Comparison of ENCODE assay signal across 26 cellular contexts in genomic region chr12:126752021-126752420, GRCh38.
A peak's percentile ranks its signal among the peaks of the same experiment; 100 is the strongest.
DNase-seq lines count a peak whose midpoint lies in the region; ATAC-seq, FAIRE-seq and TF ChIP-seq lines count a peak whose summit lies in the region.
"Had no signal": no experiment of that assay in that cellular context is flagged by ENCODE, and none has a peak within 500 bp of the region (broad histone marks: within the 10 kb centered on the region; RNA-seq: fewer than 3 reads in every experiment).

No MANE protein-coding gene starts in this region.

- intact Hi-C loops in sciatic nerve (cut with DNase I), result no loop called here

- peaks cover 4% of the 10 kb centered on the region for H3K9me3 Mint-ChIP-seq in astrocyte (ENCODE audit: unreplicated experiment)
- H3K9me3 Mint-ChIP-seq: CD4-positive, alpha-beta T cell had no signal

- H3K4me1 ChIP-seq in astrocyte (ENCODE audit: insufficient read depth, low read length), result no peaks in the 10 kb centered on the region
- H3K4me1 ChIP-seq in upper lobe of left lung, result no peaks in the 10 kb centered on the region
- H3K4me1 ChIP-seq: A549; BLaER1 treated with 17β-estradiol and CSF1 and Interleukin-3, amounts not matched to agents 10 nM and 100 nM had no signal

- H3K9me3 ChIP-seq in astrocyte (ENCODE audit: insufficient read depth, low read depth, low read length), result no peaks in the 10 kb centered on the region
- no peaks in the 10 kb centered on the region for H3K9me3 ChIP-seq in upper lobe of left lung
- H3K9me3 ChIP-seq: A549; BLaER1 treated with 17β-estradiol and CSF1 and Interleukin-3, amounts not matched to agents 10 nM and 100 nM had no signal

- TF ChIP-seq EP300 in upper lobe of left lung (IDR thresholded peaks at IDR 0.05), result no peak

- TF ChIP-seq POLR2A in upper lobe of left lung (IDR thresholded peaks at IDR 0.05), result no peak

- H3K9ac ChIP-seq in astrocyte (ENCODE audit: low read length), result no peak overlapping the region
- H3K9ac ChIP-seq: BLaER1 treated with 17β-estradiol and CSF1 and Interleukin-3, amounts not matched to agents 10 nM and 100 nM had no signal

- FAIRE-seq in astrocyte (lab: Jason Lieb, UNC), result no peak
- FAIRE-seq: A549, GM12878, GM12892, GM18507 had no signal

- no peak overlapping the region for H3K4me3 Mint-ChIP-seq in astrocyte (ENCODE audit: unreplicated experiment)
- H3K4me3 Mint-ChIP-seq: B cell; CD4-positive, alpha-beta T cell; CD8-positive, alpha-beta T cell had no signal

- in situ Hi-C loops in astrocyte of the spinal cord (cut with HindIII; ENCODE audit: low sequenced_read_pairs), result no loop called here

- no peak overlapping the region for H3K27ac ChIP-seq in astrocyte (ENCODE audit: low read depth, low read length)
- no peak overlapping the region for H3K27ac ChIP-seq in upper lobe of left lung
- H3K27ac ChIP-seq: 22Rv1; A549; BLaER1 treated with 17β-estradiol and CSF1 and Interleukin-3, amounts not matched to agents 10 nM and 100 nM; C4-2B had no signal

- TF ChIP-seq CTCF in astrocyte (IDR thresholded peaks at IDR 0.05; ENCODE audit: insufficient read depth, low read depth, low read length), result no peak
- no peak for TF ChIP-seq CTCF in astrocyte of the spinal cord (IDR thresholded peaks at IDR 0.05; ENCODE audit: low read depth, low read length)
- no peak for TF ChIP-seq CTCF in fibroblast of villous mesenchyme (IDR thresholded peaks at IDR 0.05; ENCODE audit: insufficient read depth, low read depth, low read length)
- no peak for TF ChIP-seq CTCF in upper lobe of left lung (IDR thresholded peaks at IDR 0.05)

- ATAC-seq in sciatic nerve (peak; percentile 20), upper lobe of left lung (ENCODE audit: low FRiP score in 2 of 2) (no peak), HG03439 (IDR thresholded peaks at IDR 0.05; ENCODE audit: unreplicated experiment) (no peak)
- ATAC-seq: A549; CD8-positive, alpha-beta T cell; GM12878 had no signal

- H3K4me2 ChIP-seq in astrocyte (ENCODE audit: low read length), result no peak overlapping the region
- H3K4me2 ChIP-seq: A549; BLaER1 treated with 17β-estradiol and CSF1 and Interleukin-3, amounts not matched to agents 10 nM and 100 nM had no signal

- DNase-seq in astrocyte (ENCODE audit: low read depth), result peak; percentile 71
- peak; percentile 10 for DNase-seq in astrocyte of the spinal cord (ENCODE audit: low read depth, low spot score)
- DNase-seq in fibroblast of villous mesenchyme (ENCODE audit: low read depth), result peak; percentile 8
- no peak for DNase-seq in sciatic nerve (ENCODE audit: low spot score)
- no peak for DNase-seq in COLO668 (lab: John Stamatoyannopoulos, UW; ENCODE audit: unreplicated experiment)
- DNase-seq in upper lobe of left lung, result no peak
- DNase-seq: AML-193; CD4-positive, alpha-beta T cell; CD8-positive, alpha-beta T cell; COR-L47; DMS 273 treated with DMSO at 0.1 percent for 48 hours; DMS153; DMS53; DMS79; DND-41; EL; GDM1 had no signal

- no peaks in the 10 kb centered on the region for H3K36me3 Mint-ChIP-seq in astrocyte (ENCODE audit: low read depth, unreplicated experiment)
- H3K36me3 Mint-ChIP-seq: CD8-positive, alpha-beta T cell had no signal

- H2AFZ ChIP-seq in astrocyte (ENCODE audit: low read depth, low read length), result no peak overlapping the region

- H4K20me1 ChIP-seq in astrocyte (ENCODE audit: insufficient read depth, low read length), result no peaks in the 10 kb centered on the region
- H4K20me1 ChIP-seq: BLaER1 treated with 17β-estradiol and CSF1 and Interleukin-3, amounts not matched to agents 10 nM and 100 nM had no signal

- H3K4me3 ChIP-seq in astrocyte (ENCODE audit: insufficient read depth, low read depth, low read length) (no peak overlapping the region), astrocyte of the spinal cord (ENCODE audit: low read depth, low read length) (no peak overlapping the region), fibroblast of villous mesenchyme (ENCODE audit: low read depth, low read length) (no peak overlapping the region), upper lobe of left lung (no peak overlapping the region)
- H3K4me3 ChIP-seq: A549; BLaER1 treated with 17β-estradiol and CSF1 and Interleukin-3, amounts not matched to agents 10 nM and 100 nM; GM12878 had no signal

- H3K36me3 ChIP-seq in astrocyte (ENCODE audit: insufficient read depth, low read length) (no peaks in the 10 kb centered on the region), upper lobe of left lung (no peaks in the 10 kb centered on the region)
- H3K36me3 ChIP-seq: BLaER1 treated with 17β-estradiol and CSF1 and Interleukin-3, amounts not matched to agents 10 nM and 100 nM had no signal

- H3K79me2 ChIP-seq in astrocyte (ENCODE audit: insufficient read depth, low read length), result no peaks in the 10 kb centered on the region

- no peaks in the 10 kb centered on the region for H3K4me1 Mint-ChIP-seq in astrocyte (ENCODE audit: low read depth, unreplicated experiment)
- H3K4me1 Mint-ChIP-seq: B cell had no signal

- H3K27me3 ChIP-seq in astrocyte (ENCODE audit: insufficient read depth, low read length) (no peaks in the 10 kb centered on the region), upper lobe of left lung (no peaks in the 10 kb centered on the region)
- H3K27me3 ChIP-seq: BLaER1 treated with 17β-estradiol and CSF1 and Interleukin-3, amounts not matched to agents 10 nM and 100 nM had no signal

- WGBS in upper lobe of left lung, 2 donors, result 61 to 65% methylated on average over 4 of the region's 4 CpGs

- no peak overlapping the region for H3K27ac Mint-ChIP-seq in astrocyte (ENCODE audit: unreplicated experiment)
- H3K27ac Mint-ChIP-seq: B cell; CD4-positive, alpha-beta T cell; CD8-positive, alpha-beta T cell had no signal

- H3K27me3 Mint-ChIP-seq in astrocyte (ENCODE audit: low read depth, unreplicated experiment), result no peaks in the 10 kb centered on the region
- H3K27me3 Mint-ChIP-seq: B cell; CD4-positive, alpha-beta T cell had no signal

Comparison
In these comparisons a context has a peak if more than half of its experiments do, and no peak if none do; other contexts are left out.
1. DNase-seq: peak in astrocyte (single experiment), astrocyte of the spinal cord (single experiment) and fibroblast of villous mesenchyme (single experiment); none in sciatic nerve (single experiment), COLO668 (single experiment) and upper lobe of left lung (0 of 2).